Comparison of ENCODE assay signal across 16 cellular contexts in genomic region chr10:60182691-60183090, GRCh38.
DNase-seq lines count a peak whose midpoint lies in the region; TF ChIP-seq lines count a peak whose summit lies in the region.
"Had no signal": no experiment of that assay in that cellular context is flagged by ENCODE, and none has a peak within 500 bp of the region (broad histone marks: within the 10 kb centered on the region; RNA-seq: fewer than 3 reads in every experiment).

No MANE protein-coding gene starts in this region.

- H3F3A ChIP-seq in GM23248 (ENCODE audit: insufficient read depth) = peaks cover 4% of the 10 kb centered on the region; the same call in 1 of the 2 replicates

- H3K9me3 ChIP-seq in GM23248 (ENCODE audit: low read depth) = no peaks in the 10 kb centered on the region
- H3K9me3 ChIP-seq: BLaER1 had no signal

- H3K9ac ChIP-seq in GM23248 = peak overlapping the region; percentile 26; the same call in 1 of the 2 replicates
- H3K9ac ChIP-seq: BLaER1 had no signal

- no peaks in the 10 kb centered on the region for H3K9me2 ChIP-seq in GM23248 (ENCODE audit: insufficient read depth)

- in situ Hi-C loops in GM23248 (cut with MboI) = no loop called here

- H3K36me3 ChIP-seq in GM23248 (ENCODE audit: low read depth) = no peaks in the 10 kb centered on the region
- H3K36me3 ChIP-seq: BLaER1 had no signal

- DNase-seq in GM23248 (peak; percentile 68), astrocyte of the hippocampus (ENCODE audit: low read depth, low spot score) (peak; percentile 76), fibroblast of the aortic adventitia (ENCODE audit: low read depth) (peak; percentile 75), stromal cell of bone marrow (ENCODE audit: low read depth) (peak; percentile 31), cortex of kidney (lab: John Stamatoyannopoulos, UW) (no peak), COR-L47 (lab: John Stamatoyannopoulos, UW) (no peak), NCI-H2081 (lab: John Stamatoyannopoulos, UW) (no peak)
- DNase-seq: activated CD4-positive, alpha-beta T cell treated with anti-CD3 and anti-CD28 coated beads for 4 hours; activated T-cell treated with anti-CD3 and anti-CD28 coated beads for 4 hours; DMS153; erythroblast; NCI-H1092; SIG-M5; stimulated activated CD4-positive, alpha-beta T cell treated with anti-CD3 and anti-CD28 coated beads, Interleukin-12 subunit alpha, Interleukin-12 subunit beta, amount 100 ng/mL, for 4 hours; T-helper 9 cell had no signal

- H3K4me3 ChIP-seq in GM23248 (no peak overlapping the region), fibroblast of the aortic adventitia (ENCODE audit: low read depth, low read length) (no peak overlapping the region)
- H3K4me3 ChIP-seq: BLaER1 had no signal

- peak overlapping the region; percentile 27 for H3K4me2 ChIP-seq in GM23248 (ENCODE audit: unreplicated experiment)
- H3K4me2 ChIP-seq: BLaER1 had no signal

- no peaks in the 10 kb centered on the region for H3K79me2 ChIP-seq in GM23248 (ENCODE audit: insufficient read depth)

- H3K27me3 ChIP-seq in GM23248 (replicated peaks; ENCODE audit: insufficient read depth) = no peaks in the 10 kb centered on the region
- H3K27me3 ChIP-seq: BLaER1 had no signal

- H4K20me1 ChIP-seq in GM23248 (ENCODE audit: insufficient read depth) = no peaks in the 10 kb centered on the region
- H4K20me1 ChIP-seq: BLaER1 had no signal

- TF ChIP-seq CTCF in fibroblast of the aortic adventitia (IDR thresholded peaks at IDR 0.05; ENCODE audit: insufficient read depth, low read length) = no peak

- H3K4me1 ChIP-seq in GM23248 (ENCODE audit: insufficient read depth) = peaks cover 20% of the 10 kb centered on the region
- H3K4me1 ChIP-seq: BLaER1 had no signal

- 0 to 4% methylated on average over 1 of the region's 1 CpG for WGBS in GM23248 (ENCODE audit: low coverage in 1 of 2, low lambda C conversion rate in 2 of 2, missing lambda C conversion rate in 2 of 2), 2 experiments

- peak overlapping the region; percentile 52 for H3K27ac ChIP-seq in GM23248
- H3K27ac ChIP-seq: BLaER1 had no signal

- H2AFZ ChIP-seq in GM23248 = peak overlapping the region; percentile 70

Comparison
In these comparisons a context has a peak if more than half of its experiments do, and no peak if none do; other contexts are left out.
1. DNase-seq: peak in GM23248 (single experiment), astrocyte of the hippocampus (single experiment), fibroblast of the aortic adventitia (single experiment) and stromal cell of bone marrow (single experiment); none in cortex of kidney (single experiment), COR-L47 (single experiment) and NCI-H2081 (0 of 2).